ENCODE assay signal across 28 cellular contexts in genomic region chr11:83265331-83265730, GRCh38.
"Had no signal": no experiment of that assay in that cellular context is flagged by ENCODE, and none has a peak within 500 bp of the region (broad histone marks: within the 10 kb centered on the region; RNA-seq: fewer than 3 reads in every experiment).

No MANE protein-coding gene starts in this region.

- H3K9me3 ChIP-seq: adrenal gland, body of pancreas, breast epithelium, Peyer's patch, SJSA1, SK-N-SH had no signal

- H3K27me3 ChIP-seq: adrenal gland, body of pancreas, breast epithelium, Peyer's patch, SJSA1 had no signal

- H3K4me1 ChIP-seq: body of pancreas, breast epithelium, Peyer's patch, SJSA1 had no signal

- H3K4me3 ChIP-seq: adrenal gland, body of pancreas, breast epithelium, Peyer's patch, SJSA1 had no signal

- H3K9ac ChIP-seq: SK-N-SH had no signal

- H3K4me2 ChIP-seq: SK-N-SH had no signal

- H3K27ac ChIP-seq: adrenal gland, body of pancreas, breast epithelium, Peyer's patch, SJSA1 had no signal

- FAIRE-seq: astrocyte had no signal

- H3K36me3 ChIP-seq: breast epithelium had no signal

- H3K9me2 ChIP-seq: SK-N-SH had no signal

- DNase-seq: activated CD4-positive, alpha-beta T cell treated with anti-CD3 and anti-CD28 coated beads, Interleukin-2, amount 10 ng/mL, durations not matched to agents 24 days and 14 days; activated CD4-positive, alpha-beta T cell treated with anti-CD3 and anti-CD28 coated beads, Interleukin-2, amount 50 U/mL, for 4 hours; activated CD8-positive, alpha-beta T cell treated with anti-CD3 and anti-CD28 coated beads for 36 hours; activated effector memory CD4-positive, alpha-beta T cell treated with anti-CD3 and anti-CD28 coated beads, Interleukin-2, amount 50 U/mL, for 16 hours; activated naive CD4-positive, alpha-beta T cell; activated naive CD8-positive, alpha-beta T cell treated with anti-CD3 and anti-CD28 coated beads, Interleukin-2, amount 10 ng/mL, durations not matched to agents 7 days and 5 days; activated T-cell treated with anti-CD3 and anti-CD28 coated beads, Interleukin-2, amount 50 U/mL, for 1 hour; activated T-cell treated with anti-CD3 and anti-CD28 coated beads, Interleukin-2, amount 50 U/mL, for 72 hours; adrenal gland; body of pancreas; Kasumi-1; NCI-H1092 treated with DMSO at 0.1 percent for 48 hours; NCI-H1417; NCI-H146; NCI-H187 treated with DMSO at 0.1 percent for 48 hours; NCI-H2081; NCI-H345; NCI-H524 treated with DMSO at 0.1 percent for 48 hours; Peyer's patch; RPMI8226; SHP77 treated with DMSO at 0.1 percent for 48 hours; SK-N-SH; T-cell; T-helper 2 cell; T-helper 9 cell had no signal
